In the genomic region with DNA sequence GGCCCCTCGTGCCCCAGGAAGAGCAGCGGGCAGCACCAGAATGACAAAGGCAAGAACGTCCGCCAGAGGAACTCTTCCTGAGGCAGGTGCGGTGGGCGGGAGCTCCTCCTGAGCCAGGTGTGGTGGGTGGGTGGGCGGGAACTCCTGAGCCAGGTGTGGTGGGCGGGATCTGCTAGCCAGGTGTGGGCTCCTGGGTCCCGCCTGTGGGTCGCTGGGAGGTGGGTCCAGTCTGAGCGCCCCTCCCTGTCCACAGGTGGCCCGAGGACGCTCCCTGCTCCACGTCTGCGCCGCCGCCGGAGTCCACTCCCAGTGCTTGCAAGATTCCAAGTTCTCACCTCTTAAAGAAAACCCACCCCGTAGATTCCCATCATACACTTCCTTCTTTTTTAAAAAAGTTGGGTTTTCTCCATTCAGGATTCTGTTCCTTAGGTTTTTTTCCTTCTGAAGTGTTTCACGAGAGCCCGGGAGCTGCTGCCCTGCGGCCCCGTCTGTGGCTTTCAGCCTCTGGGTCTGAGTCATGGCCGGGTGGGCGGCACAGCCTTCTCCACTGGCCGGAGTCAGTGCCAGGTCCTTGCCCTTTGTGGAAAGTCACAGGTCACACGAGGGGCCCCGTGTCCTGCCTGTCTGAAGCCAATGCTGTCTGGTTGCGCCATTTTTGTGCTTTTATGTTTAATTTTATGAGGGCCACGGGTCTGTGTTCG, we compare ENCODE assay signal across 1 cellular context.
TF ChIP-seq lines count a peak whose summit lies in the region.

No MANE protein-coding gene starts in this region.

TF ChIP-seq in GM12878, 131 proteins besides CTCF, POLR2A, EP300 and RAD21:
- TF ChIP-seq EZH2 (IDR thresholded peaks at IDR 0.05; ENCODE audit: borderline replicate concordance, control insufficient read depth, low read depth, low read length): no peak
- no peak for TF ChIP-seq NFYA (IDR thresholded peaks at IDR 0.05; ENCODE audit: borderline replicate concordance, low read depth, low read length)
- no peak for TF ChIP-seq GABPA (IDR thresholded peaks at IDR 0.05; ENCODE audit: low read depth)
- no peak for TF ChIP-seq EGR1 (IDR thresholded peaks at IDR 0.05; ENCODE audit: borderline replicate concordance in 1 of 2, low read depth in 2 of 2, low read length in 2 of 2)
- TF ChIP-seq SMC3 (IDR thresholded peaks at IDR 0.05; ENCODE audit: borderline replicate concordance, low read length): no peak
- no peak for TF ChIP-seq POLR2AphosphoS2 (IDR thresholded peaks at IDR 0.05; ENCODE audit: low read depth, low read length)
- no peak for TF ChIP-seq TAF1 (IDR thresholded peaks at IDR 0.05; ENCODE audit: borderline replicate concordance, low read depth, low read length)
